In genomic region chr15:100349696-100350433, GRCh38 we compare ENCODE assay signal across 1 cellular context.
A peak's percentile ranks its signal among the peaks of the same experiment; 100 is the strongest.
TF ChIP-seq lines count a peak whose summit lies in the region.

No MANE protein-coding gene starts in this region.

TF ChIP-seq in HepG2, 621 proteins besides CTCF, POLR2A, EP300 and RAD21 (continued from another document and continues in another):
- TF ChIP-seq KDM1A (CRISPR knock-in tag; IDR thresholded peaks at IDR 0.05): no peak
- TF ChIP-seq, protein P1, sequence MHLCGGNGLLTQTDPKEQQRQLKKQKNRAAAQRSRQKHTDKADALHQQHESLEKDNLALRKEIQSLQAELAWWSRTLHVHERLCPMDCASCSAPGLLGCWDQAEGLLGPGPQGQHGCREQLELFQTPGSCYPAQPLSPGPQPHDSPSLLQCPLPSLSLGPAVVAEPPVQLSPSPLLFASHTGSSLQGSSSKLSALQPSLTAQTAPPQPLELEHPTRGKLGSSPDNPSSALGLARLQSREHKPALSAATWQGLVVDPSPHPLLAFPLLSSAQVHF (CRISPR knock-in tag; IDR thresholded peaks at IDR 0.05): no peak
- no peak for TF ChIP-seq GRHL1 (CRISPR knock-in tag; conservative IDR thresholded peaks at IDR 0.05)
- no peak; the same call in 1 of the 2 replicates for TF ChIP-seq MYC (CRISPR knock-in tag; IDR thresholded peaks at IDR 0.05; ENCODE audit: borderline replicate concordance)
- no peak for TF ChIP-seq ZNF292 (CRISPR knock-in tag; IDR thresholded peaks at IDR 0.05; ENCODE audit: borderline replicate concordance, low read depth)
- peak; percentile 70; the same call in 1 of the 2 replicates for TF ChIP-seq KLF12 (CRISPR knock-in tag; IDR thresholded peaks at IDR 0.05; ENCODE audit: borderline replicate concordance)
- no peak for TF ChIP-seq THAP7 (CRISPR knock-in tag; IDR thresholded peaks at IDR 0.05)
- no peak for TF ChIP-seq ZNF781 (CRISPR knock-in tag; IDR thresholded peaks at IDR 0.05; ENCODE audit: borderline replicate concordance, not compliant biosample characterization)
- TF ChIP-seq, protein P2, sequence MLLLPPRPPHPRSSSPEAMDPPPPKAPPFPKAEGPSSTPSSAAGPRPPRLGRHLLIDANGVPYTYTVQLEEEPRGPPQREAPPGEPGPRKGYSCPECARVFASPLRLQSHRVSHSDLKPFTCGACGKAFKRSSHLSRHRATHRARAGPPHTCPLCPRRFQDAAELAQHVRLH (CRISPR knock-in tag; IDR thresholded peaks at IDR 0.05; ENCODE audit: borderline replicate concordance, low read depth): no peak
- TF ChIP-seq, protein P3, sequence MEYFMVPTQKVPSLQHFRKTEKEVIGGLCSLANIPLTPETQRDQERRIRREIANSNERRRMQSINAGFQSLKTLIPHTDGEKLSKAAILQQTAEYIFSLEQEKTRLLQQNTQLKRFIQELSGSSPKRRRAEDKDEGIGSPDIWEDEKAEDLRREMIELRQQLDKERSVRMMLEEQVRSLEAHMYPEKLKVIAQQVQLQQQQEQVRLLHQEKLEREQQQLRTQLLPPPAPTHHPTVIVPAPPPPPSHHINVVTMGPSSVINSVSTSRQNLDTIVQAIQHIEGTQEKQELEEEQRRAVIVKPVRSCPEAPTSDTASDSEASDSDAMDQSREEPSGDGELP (IDR thresholded peaks at IDR 0.05; ENCODE audit: borderline replicate concordance, low read depth): no peak
- TF ChIP-seq, protein P4, sequence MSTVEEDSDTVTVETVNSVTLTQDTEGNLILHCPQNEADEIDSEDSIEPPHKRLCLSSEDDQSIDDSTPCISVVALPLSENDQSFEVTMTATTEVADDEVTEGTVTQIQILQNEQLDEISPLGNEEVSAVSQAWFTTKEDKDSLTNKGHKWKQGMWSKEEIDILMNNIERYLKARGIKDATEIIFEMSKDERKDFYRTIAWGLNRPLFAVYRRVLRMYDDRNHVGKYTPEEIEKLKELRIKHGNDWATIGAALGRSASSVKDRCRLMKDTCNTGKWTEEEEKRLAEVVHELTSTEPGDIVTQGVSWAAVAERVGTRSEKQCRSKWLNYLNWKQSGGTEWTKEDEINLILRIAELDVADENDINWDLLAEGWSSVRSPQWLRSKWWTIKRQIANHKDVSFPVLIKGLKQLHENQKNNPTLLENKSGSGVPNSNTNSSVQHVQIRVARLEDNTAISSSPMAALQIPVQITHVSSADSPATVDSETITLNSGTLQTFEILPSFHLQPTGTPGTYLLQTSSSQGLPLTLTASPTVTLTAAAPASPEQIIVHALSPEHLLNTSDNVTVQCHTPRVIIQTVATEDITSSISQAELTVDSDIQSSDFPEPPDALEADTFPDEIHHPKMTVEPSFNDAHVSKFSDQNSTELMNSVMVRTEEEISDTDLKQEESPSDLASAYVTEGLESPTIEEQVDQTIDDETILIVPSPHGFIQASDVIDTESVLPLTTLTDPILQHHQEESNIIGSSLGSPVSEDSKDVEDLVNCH (CRISPR knock-in tag; IDR thresholded peaks at IDR 0.05): no peak
- TF ChIP-seq ZNF691 (CRISPR knock-in tag; IDR thresholded peaks at IDR 0.05; ENCODE audit: borderline replicate concordance, low read depth): no peak
- TF ChIP-seq NR1H2 (CRISPR knock-in tag; IDR thresholded peaks at IDR 0.05; ENCODE audit: borderline replicate concordance, low read depth): no peak
- no peak for TF ChIP-seq CEBPB (IDR thresholded peaks at IDR 0.05; ENCODE audit: borderline replicate concordance, low read depth, low read length)
- no peak for TF ChIP-seq JARID2 (CRISPR knock-in tag; IDR thresholded peaks at IDR 0.05; ENCODE audit: insufficient replicate concordance)
- no peak for TF ChIP-seq SMAD3 (CRISPR knock-in tag; IDR thresholded peaks at IDR 0.05)
- TF ChIP-seq, protein P5, sequence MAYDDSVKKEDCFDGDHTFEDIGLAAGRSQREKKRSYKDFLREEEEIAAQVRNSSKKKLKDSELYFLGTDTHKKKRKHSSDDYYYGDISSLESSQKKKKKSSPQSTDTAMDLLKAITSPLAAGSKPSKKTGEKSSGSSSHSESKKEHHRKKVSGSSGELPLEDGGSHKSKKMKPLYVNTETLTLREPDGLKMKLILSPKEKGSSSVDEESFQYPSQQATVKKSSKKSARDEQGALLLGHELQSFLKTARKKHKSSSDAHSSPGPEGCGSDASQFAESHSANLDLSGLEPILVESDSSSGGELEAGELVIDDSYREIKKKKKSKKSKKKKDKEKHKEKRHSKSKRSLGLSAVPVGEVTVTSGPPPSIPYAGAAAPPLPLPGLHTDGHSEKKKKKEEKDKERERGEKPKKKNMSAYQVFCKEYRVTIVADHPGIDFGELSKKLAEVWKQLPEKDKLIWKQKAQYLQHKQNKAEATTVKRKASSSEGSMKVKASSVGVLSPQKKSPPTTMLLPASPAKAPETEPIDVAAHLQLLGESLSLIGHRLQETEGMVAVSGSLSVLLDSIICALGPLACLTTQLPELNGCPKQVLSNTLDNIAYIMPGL (CRISPR knock-in tag; IDR thresholded peaks at IDR 0.05; ENCODE audit: borderline replicate concordance in 1 of 2, low read depth in 1 of 2): peak; percentile 85 to 88
- no peak for TF ChIP-seq PAX8 (CRISPR knock-in tag; IDR thresholded peaks at IDR 0.05; ENCODE audit: borderline replicate concordance)
- TF ChIP-seq ARID5B (CRISPR knock-in tag; IDR thresholded peaks at IDR 0.05): no peak
- TF ChIP-seq, protein P6, sequence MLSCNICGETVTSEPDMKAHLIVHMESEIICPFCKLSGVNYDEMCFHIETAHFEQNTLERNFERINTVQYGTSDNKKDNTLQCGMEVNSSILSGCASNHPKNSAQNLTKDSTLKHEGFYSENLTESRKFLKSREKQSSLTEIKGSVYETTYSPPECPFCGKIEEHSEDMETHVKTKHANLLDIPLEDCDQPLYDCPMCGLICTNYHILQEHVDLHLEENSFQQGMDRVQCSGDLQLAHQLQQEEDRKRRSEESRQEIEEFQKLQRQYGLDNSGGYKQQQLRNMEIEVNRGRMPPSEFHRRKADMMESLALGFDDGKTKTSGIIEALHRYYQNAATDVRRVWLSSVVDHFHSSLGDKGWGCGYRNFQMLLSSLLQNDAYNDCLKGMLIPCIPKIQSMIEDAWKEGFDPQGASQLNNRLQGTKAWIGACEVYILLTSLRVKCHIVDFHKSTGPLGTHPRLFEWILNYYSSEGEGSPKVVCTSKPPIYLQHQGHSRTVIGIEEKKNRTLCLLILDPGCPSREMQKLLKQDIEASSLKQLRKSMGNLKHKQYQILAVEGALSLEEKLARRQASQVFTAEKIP (CRISPR knock-in tag; IDR thresholded peaks at IDR 0.05; ENCODE audit: borderline replicate concordance): no peak
- no peak for TF ChIP-seq ZNF850 (CRISPR knock-in tag; conservative IDR thresholded peaks at IDR 0.05)
- TF ChIP-seq SNRNP70 (IDR thresholded peaks at IDR 0.05; ENCODE audit: low read depth, low read length): no peak
- TF ChIP-seq ZNF574 (CRISPR knock-in tag; IDR thresholded peaks at IDR 0.05): no peak; the same call in none of the 2 replicates
- no peak for TF ChIP-seq CC2D1A (CRISPR knock-in tag; IDR thresholded peaks at IDR 0.05)
- peak; percentile 43; the same call in 1 of the 2 replicates for TF ChIP-seq TBX2 (CRISPR knock-in tag; IDR thresholded peaks at IDR 0.05; ENCODE audit: borderline replicate concordance)
- TF ChIP-seq, protein P7, sequence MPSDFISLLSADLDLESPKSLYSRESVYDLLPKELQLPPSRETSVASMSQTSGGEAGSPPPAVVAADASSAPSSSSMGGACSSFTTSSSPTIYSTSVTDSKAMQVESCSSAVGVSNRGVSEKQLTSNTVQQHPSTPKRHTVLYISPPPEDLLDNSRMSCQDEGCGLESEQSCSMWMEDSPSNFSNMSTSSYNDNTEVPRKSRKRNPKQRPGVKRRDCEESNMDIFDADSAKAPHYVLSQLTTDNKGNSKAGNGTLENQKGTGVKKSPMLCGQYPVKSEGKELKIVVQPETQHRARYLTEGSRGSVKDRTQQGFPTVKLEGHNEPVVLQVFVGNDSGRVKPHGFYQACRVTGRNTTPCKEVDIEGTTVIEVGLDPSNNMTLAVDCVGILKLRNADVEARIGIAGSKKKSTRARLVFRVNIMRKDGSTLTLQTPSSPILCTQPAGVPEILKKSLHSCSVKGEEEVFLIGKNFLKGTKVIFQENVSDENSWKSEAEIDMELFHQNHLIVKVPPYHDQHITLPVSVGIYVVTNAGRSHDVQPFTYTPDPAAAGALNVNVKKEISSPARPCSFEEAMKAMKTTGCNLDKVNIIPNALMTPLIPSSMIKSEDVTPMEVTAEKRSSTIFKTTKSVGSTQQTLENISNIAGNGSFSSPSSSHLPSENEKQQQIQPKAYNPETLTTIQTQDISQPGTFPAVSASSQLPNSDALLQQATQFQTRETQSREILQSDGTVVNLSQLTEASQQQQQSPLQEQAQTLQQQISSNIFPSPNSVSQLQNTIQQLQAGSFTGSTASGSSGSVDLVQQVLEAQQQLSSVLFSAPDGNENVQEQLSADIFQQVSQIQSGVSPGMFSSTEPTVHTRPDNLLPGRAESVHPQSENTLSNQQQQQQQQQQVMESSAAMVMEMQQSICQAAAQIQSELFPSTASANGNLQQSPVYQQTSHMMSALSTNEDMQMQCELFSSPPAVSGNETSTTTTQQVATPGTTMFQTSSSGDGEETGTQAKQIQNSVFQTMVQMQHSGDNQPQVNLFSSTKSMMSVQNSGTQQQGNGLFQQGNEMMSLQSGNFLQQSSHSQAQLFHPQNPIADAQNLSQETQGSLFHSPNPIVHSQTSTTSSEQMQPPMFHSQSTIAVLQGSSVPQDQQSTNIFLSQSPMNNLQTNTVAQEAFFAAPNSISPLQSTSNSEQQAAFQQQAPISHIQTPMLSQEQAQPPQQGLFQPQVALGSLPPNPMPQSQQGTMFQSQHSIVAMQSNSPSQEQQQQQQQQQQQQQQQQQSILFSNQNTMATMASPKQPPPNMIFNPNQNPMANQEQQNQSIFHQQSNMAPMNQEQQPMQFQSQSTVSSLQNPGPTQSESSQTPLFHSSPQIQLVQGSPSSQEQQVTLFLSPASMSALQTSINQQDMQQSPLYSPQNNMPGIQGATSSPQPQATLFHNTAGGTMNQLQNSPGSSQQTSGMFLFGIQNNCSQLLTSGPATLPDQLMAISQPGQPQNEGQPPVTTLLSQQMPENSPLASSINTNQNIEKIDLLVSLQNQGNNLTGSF (CRISPR knock-in tag; IDR thresholded peaks at IDR 0.05): no peak
- no peak for TF ChIP-seq SMYD3 (CRISPR knock-in tag; IDR thresholded peaks at IDR 0.05)
- no peak; the same call in 1 of the 2 replicates for TF ChIP-seq FOSL2 (CRISPR knock-in tag; IDR thresholded peaks at IDR 0.05)
- TF ChIP-seq ZNF205 (CRISPR knock-in tag; IDR thresholded peaks at IDR 0.05): no peak
- no peak for TF ChIP-seq ZNF136 (CRISPR knock-in tag; IDR thresholded peaks at IDR 0.05; ENCODE audit: low read depth)
